In the genomic region with DNA sequence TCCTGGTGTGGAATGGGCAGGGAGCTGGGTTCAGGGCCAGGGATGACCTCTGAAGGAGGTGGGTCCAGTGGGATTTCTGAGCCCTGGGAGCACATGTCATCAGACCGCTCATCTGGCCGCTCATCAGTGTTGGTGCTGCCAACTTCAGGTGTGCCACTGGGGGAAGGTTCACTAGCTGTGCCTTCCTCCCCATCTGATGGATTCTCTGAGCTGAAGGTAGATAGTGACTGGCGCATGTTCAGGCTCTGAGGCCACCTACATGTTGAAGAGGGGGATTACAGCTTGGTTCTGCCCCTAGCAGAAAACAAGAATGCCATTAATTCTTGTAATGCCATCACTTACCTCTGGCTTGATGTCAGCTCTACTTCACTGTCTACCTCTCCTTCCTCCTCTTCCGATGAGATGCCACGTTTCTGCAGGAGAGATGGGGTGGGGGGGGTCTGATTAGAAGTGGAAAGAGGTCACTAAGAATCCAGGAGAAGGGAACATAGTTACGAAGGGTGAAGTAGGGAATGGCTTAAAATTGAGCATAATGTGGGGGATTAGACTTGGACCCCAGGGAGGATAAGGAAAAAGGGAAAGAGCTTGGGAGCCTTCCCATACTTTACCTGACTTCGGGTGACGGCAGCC, we compare ENCODE assay signal across 1 cellular context.
A peak's percentile ranks its signal among the peaks of the same experiment; 100 is the strongest.
TF ChIP-seq lines count a peak whose summit lies in the region.

No MANE protein-coding gene starts in this region.

TF ChIP-seq in GM12878, 131 proteins besides CTCF, POLR2A, EP300 and RAD21:
- TF ChIP-seq ATF2 (IDR thresholded peaks at IDR 0.05; ENCODE audit: low read length) (0 out of 2 replicates have a peak, but pooled peaks have one; percentile 44), MTA2 (IDR thresholded peaks at IDR 0.05; ENCODE audit: low read depth) (no peak), PML (IDR thresholded peaks at IDR 0.05; ENCODE audit: low read length) (peak; percentile 47; the same call in 1 of the 2 replicates), JUND (IDR thresholded peaks at IDR 0.05; ENCODE audit: low read depth, low read length) (no peak), MTA3 (IDR thresholded peaks at IDR 0.05; ENCODE audit: borderline replicate concordance, low read length) (0 out of 2 replicates have a peak, but pooled peaks have one; percentile 39), POLR2AphosphoS2 (IDR thresholded peaks at IDR 0.05; ENCODE audit: low read depth, low read length) (no peak), BACH1 (IDR thresholded peaks at IDR 0.05; ENCODE audit: borderline replicate concordance) (no peak), POLR2AphosphoS5 (IDR thresholded peaks at IDR 0.05; ENCODE audit: low read length) (peak; percentile 62), GATAD2B (conservative IDR thresholded peaks at IDR 0.05; ENCODE audit: low read depth) (no peak), BHLHE40 (IDR thresholded peaks at IDR 0.05; ENCODE audit: borderline replicate concordance in 1 of 2, low read depth in 2 of 2, low read length in 1 of 2) (no peak)
